Comparison of ENCODE assay signal across 7 cellular contexts in genomic region chr10:61993676-61994401, GRCh38.
DNase-seq lines count a peak whose midpoint lies in the region; ATAC-seq, FAIRE-seq and TF ChIP-seq lines count a peak whose summit lies in the region.

No MANE protein-coding gene starts in this region.

- TF ChIP-seq CTCF in fibroblast of the aortic adventitia (IDR thresholded peaks at IDR 0.05; ENCODE audit: insufficient read depth, low read length): no peak

- H3K9me3 ChIP-seq in T-helper 17 cell (ENCODE audit: control insufficient read depth, low read length, poor library complexity, severe bottlenecking): no peaks in the 10 kb centered on the region
- H3K9me3 ChIP-seq in small intestine (ENCODE audit: control insufficient read depth, low read depth): no peaks in the 10 kb centered on the region

- peak overlapping the region in 2 of 4 donors; percentile 72 to 84 for H3K4me3 Mint-ChIP-seq in IgD-negative memory B cell
- peak overlapping the region; percentile 90 for H3K4me3 Mint-ChIP-seq in T-helper 17 cell

- TF ChIP-seq POLR2A in GM12892 (IDR thresholded peaks at IDR 0.05; ENCODE audit: low read depth, low read length): no peak

- no peak overlapping the region for H3K4me3 ChIP-seq in fibroblast of the aortic adventitia (ENCODE audit: low read depth, low read length)
- no peak overlapping the region for H3K4me3 ChIP-seq in small intestine (ENCODE audit: low read depth in 1 of 2, low read length in 2 of 2)

- peak overlapping the region in 1 of 2 donors; percentile 27 for H3K27ac ChIP-seq in small intestine (ENCODE audit: low read depth in 1 of 2, low read length in 1 of 2)

- H3K9me3 Mint-ChIP-seq in IgD-negative memory B cell: peaks cover 0 to 6% (median 0%) of the 10 kb centered on the region in 3 donors

- DNase-seq in T-helper 17 cell: no peak
- DNase-seq in fibroblast of the aortic adventitia (ENCODE audit: low read depth): peak; percentile 63
- DNase-seq in small intestine: peak; percentile 38
- no peak for DNase-seq in GM12892 (ENCODE audit: insufficient read length)
- DNase-seq in inferior parietal cortex (ENCODE audit: extremely low spot score): no peak
- no peak for DNase-seq in stimulated activated CD4-positive, alpha-beta T cell treated with anti-CD3 and anti-CD28 coated beads, Interleukin-4, amount 100 ng/mL, for 4 hours

- peaks cover 37 to 60% (median 43%) of the 10 kb centered on the region in 3 donors for H3K4me1 Mint-ChIP-seq in IgD-negative memory B cell
- H3K4me1 Mint-ChIP-seq in T-helper 17 cell: peaks cover 25% of the 10 kb centered on the region

- peak overlapping the region; percentile 93 to 96 (median 96) for H3K27ac Mint-ChIP-seq in IgD-negative memory B cell
- H3K27ac Mint-ChIP-seq in T-helper 17 cell: peak overlapping the region; percentile 98

- FAIRE-seq in small intestine (lab: Jason Lieb, UNC): no peak
- FAIRE-seq in GM12892 (lab: Jason Lieb, UNC): no peak

- no peaks in the 10 kb centered on the region for H3K27me3 ChIP-seq in small intestine (ENCODE audit: control insufficient read depth in 2 of 2, insufficient read depth in 2 of 2, low read length in 2 of 2)

- H3K4me1 ChIP-seq in small intestine (ENCODE audit: control insufficient read depth in 2 of 2, insufficient read depth in 1 of 2, low read depth in 1 of 2, low read length in 1 of 2): peaks cover 1 to 13% of the 10 kb centered on the region in 2 donors

- H3K36me3 ChIP-seq in small intestine (ENCODE audit: control insufficient read depth in 2 of 2, insufficient read depth in 2 of 2, low read length in 2 of 2): no peaks in the 10 kb centered on the region

- WGBS in small intestine, 3 donors: 29 to 36% (median 33%) methylated on average over 7 of the region's 7 CpGs

- H3K36me3 Mint-ChIP-seq in IgD-negative memory B cell (peaks cover 25% of the 10 kb centered on the region), T-helper 17 cell (ENCODE audit: low read depth) (peaks cover 4% of the 10 kb centered on the region)

- ATAC-seq in T-helper 17 cell: no peak

- no peaks in the 10 kb centered on the region for H3K27me3 Mint-ChIP-seq in IgD-negative memory B cell
- no peaks in the 10 kb centered on the region for H3K27me3 Mint-ChIP-seq in T-helper 17 cell

Comparison
In these comparisons a context has a peak if more than half of its experiments do, and no peak if none do; other contexts are left out.
1. DNase-seq: peak in fibroblast of the aortic adventitia (single experiment) and small intestine (single experiment); none in T-helper 17 cell (0 of 3), GM12892 (single experiment), inferior parietal cortex (single experiment) and stimulated activated CD4-positive, alpha-beta T cell treated with anti-CD3 and anti-CD28 coated beads, Interleukin-4, amount 100 ng/mL, for 4 hours (0 of 2).